ENCODE assay signal across 26 cellular contexts in genomic region chr20:42587427-42587826, GRCh38.
"Had no signal": no experiment of that assay in that cellular context is flagged by ENCODE, and none has a peak within 500 bp of the region (broad histone marks: within the 10 kb centered on the region; RNA-seq: fewer than 3 reads in every experiment).

No MANE protein-coding gene starts in this region.

- H3K4me3 ChIP-seq: ascending aorta, coronary artery, dorsolateral prefrontal cortex, esophagus muscularis mucosa, gastroesophageal sphincter had no signal

- H3K36me3 Mint-ChIP-seq: activated naive CD4-positive, alpha-beta T cell treated with anti-CD3 and anti-CD28 coated beads, Interleukin-2, amount 10 ng/mL, durations not matched to agents 7 days and 5 days; activated naive CD4-positive, alpha-beta T cell treated with anti-CD3 and anti-CD28 coated beads, Interleukin-2, amount 50 U/mL, for 72 hours; activated naive CD8-positive, alpha-beta T cell treated with anti-CD3 and anti-CD28 coated beads, Interleukin-2, amount 10 ng/mL, durations not matched to agents 7 days and 5 days had no signal

- ATAC-seq: activated naive CD4-positive, alpha-beta T cell treated with anti-CD3 and anti-CD28 coated beads, Interleukin-2, amount 50 U/mL, for 72 hours; activated T-cell treated with anti-CD3 and anti-CD28 coated beads, Interleukin-2, amount 50 U/mL, for 72 hours; gastroesophageal sphincter had no signal

- H3K27me3 Mint-ChIP-seq: activated CD4-positive, alpha-beta memory T cell treated with anti-CD3 and anti-CD28 coated beads, Interleukin-2, amount 10 ng/mL, durations not matched to agents 7 days and 5 days; activated CD4-positive, alpha-beta T cell treated with anti-CD3 and anti-CD28 coated beads, Interleukin-2, amount 10 ng/mL, durations not matched to agents 7 days and 5 days; activated naive CD4-positive, alpha-beta T cell treated with anti-CD3 and anti-CD28 coated beads, Interleukin-2, amount 10 ng/mL, durations not matched to agents 7 days and 5 days; activated naive CD8-positive, alpha-beta T cell treated with anti-CD3 and anti-CD28 coated beads, Interleukin-2, amount 10 ng/mL, durations not matched to agents 7 days and 5 days; activated T-cell treated with anti-CD3 and anti-CD28 coated beads, Interleukin-2, amount 50 U/mL, for 24 hours; central memory CD8-positive, alpha-beta T cell; dendritic cell treated with granulocyte-macrophage colony-stimulating factor and Interleukin-4, amounts not matched to agents 40 ng/mL and 50 ng/mL, for 4 days had no signal

- DNase-seq: activated CD4-positive, alpha-beta memory T cell treated with anti-CD3 and anti-CD28 coated beads, Interleukin-2, amount 10 ng/mL, durations not matched to agents 7 days and 5 days; activated CD4-positive, alpha-beta T cell treated with anti-CD3 and anti-CD28 coated beads for 1 hour; activated CD4-positive, alpha-beta T cell treated with anti-CD3 and anti-CD28 coated beads for 4 hours; activated CD4-positive, alpha-beta T cell treated with anti-CD3 and anti-CD28 coated beads, Interleukin-2, amount 10 ng/mL, durations not matched to agents 7 days and 5 days; activated CD4-positive, alpha-beta T cell treated with anti-CD3 and anti-CD28 coated beads, Interleukin-2, amount 50 U/mL, for 4 hours; activated CD8-positive, alpha-beta memory T cell treated with anti-CD3 and anti-CD28 coated beads, Interleukin-2, amount 50 U/mL, for 48 hours; activated gamma-delta T cell; activated naive CD4-positive, alpha-beta T cell; activated naive CD4-positive, alpha-beta T cell treated with anti-CD3 and anti-CD28 coated beads, Interleukin-2, amount 10 ng/mL, durations not matched to agents 7 days and 5 days; activated naive CD8-positive, alpha-beta T cell treated with anti-CD3 and anti-CD28 coated beads, Interleukin-2, amount 10 ng/mL, durations not matched to agents 7 days and 5 days; activated T-cell treated with anti-CD3 and anti-CD28 coated beads for 4 hours; activated T-cell treated with anti-CD3 and anti-CD28 coated beads, Interleukin-2, amount 50 U/mL, for 24 hours; activated T-cell treated with anti-CD3 and anti-CD28 coated beads, Interleukin-2, amount 50 U/mL, for 72 hours; brain microvascular endothelial cell; dorsolateral prefrontal cortex; effector memory CD4-positive, alpha-beta T cell; erythroblast; foreskin melanocyte; T-helper 2 cell had no signal

- H3K27ac Mint-ChIP-seq: activated CD4-positive, alpha-beta memory T cell treated with anti-CD3 and anti-CD28 coated beads, Interleukin-2, amount 10 ng/mL, durations not matched to agents 7 days and 5 days; activated CD4-positive, alpha-beta T cell treated with anti-CD3 and anti-CD28 coated beads, Interleukin-2, amount 10 ng/mL, durations not matched to agents 7 days and 5 days; activated naive CD4-positive, alpha-beta T cell treated with anti-CD3 and anti-CD28 coated beads, Interleukin-2, amount 10 ng/mL, durations not matched to agents 7 days and 5 days; activated naive CD4-positive, alpha-beta T cell treated with anti-CD3 and anti-CD28 coated beads, Interleukin-2, amount 50 U/mL, for 72 hours; activated naive CD8-positive, alpha-beta T cell treated with anti-CD3 and anti-CD28 coated beads, Interleukin-2, amount 10 ng/mL, durations not matched to agents 7 days and 5 days; activated T-cell treated with anti-CD3 and anti-CD28 coated beads, Interleukin-2, amount 50 U/mL, for 24 hours; activated T-cell treated with anti-CD3 and anti-CD28 coated beads, Interleukin-2, amount 50 U/mL, for 72 hours; dendritic cell treated with granulocyte-macrophage colony-stimulating factor and Interleukin-4, amounts not matched to agents 40 ng/mL and 50 ng/mL, for 4 days had no signal

- H3K9me3 Mint-ChIP-seq: activated CD4-positive, alpha-beta T cell treated with anti-CD3 and anti-CD28 coated beads, Interleukin-2, amount 10 ng/mL, durations not matched to agents 7 days and 5 days; activated naive CD8-positive, alpha-beta T cell treated with anti-CD3 and anti-CD28 coated beads, Interleukin-2, amount 10 ng/mL, durations not matched to agents 7 days and 5 days; dendritic cell treated with granulocyte-macrophage colony-stimulating factor and Interleukin-4, amounts not matched to agents 40 ng/mL and 50 ng/mL, for 4 days had no signal

- H3K4me3 Mint-ChIP-seq: activated CD4-positive, alpha-beta memory T cell treated with anti-CD3 and anti-CD28 coated beads, Interleukin-2, amount 10 ng/mL, durations not matched to agents 7 days and 5 days; activated CD4-positive, alpha-beta T cell treated with anti-CD3 and anti-CD28 coated beads, Interleukin-2, amount 10 ng/mL, durations not matched to agents 7 days and 5 days; activated naive CD4-positive, alpha-beta T cell treated with anti-CD3 and anti-CD28 coated beads, Interleukin-2, amount 10 ng/mL, durations not matched to agents 7 days and 5 days; activated naive CD8-positive, alpha-beta T cell treated with anti-CD3 and anti-CD28 coated beads, Interleukin-2, amount 10 ng/mL, durations not matched to agents 7 days and 5 days; activated T-cell treated with anti-CD3 and anti-CD28 coated beads, Interleukin-2, amount 50 U/mL, for 24 hours; activated T-cell treated with anti-CD3 and anti-CD28 coated beads, Interleukin-2, amount 50 U/mL, for 72 hours; central memory CD8-positive, alpha-beta T cell; dendritic cell treated with granulocyte-macrophage colony-stimulating factor and Interleukin-4, amounts not matched to agents 40 ng/mL and 50 ng/mL, for 4 days had no signal

- H3K4me1 Mint-ChIP-seq: activated CD4-positive, alpha-beta memory T cell treated with anti-CD3 and anti-CD28 coated beads, Interleukin-2, amount 10 ng/mL, durations not matched to agents 7 days and 5 days; activated CD4-positive, alpha-beta T cell treated with anti-CD3 and anti-CD28 coated beads, Interleukin-2, amount 10 ng/mL, durations not matched to agents 7 days and 5 days; activated naive CD4-positive, alpha-beta T cell treated with anti-CD3 and anti-CD28 coated beads, Interleukin-2, amount 10 ng/mL, durations not matched to agents 7 days and 5 days; activated naive CD8-positive, alpha-beta T cell treated with anti-CD3 and anti-CD28 coated beads, Interleukin-2, amount 10 ng/mL, durations not matched to agents 7 days and 5 days; central memory CD8-positive, alpha-beta T cell had no signal
